ENCODE assay signal across 21 cellular contexts in genomic region chrX:66328950-66329596, GRCh38.
DNase-seq lines count a peak whose midpoint lies in the region; ATAC-seq, FAIRE-seq and TF ChIP-seq lines count a peak whose summit lies in the region.
"Had no signal": no experiment of that assay in that cellular context is flagged by ENCODE, and none has a peak within 500 bp of the region (broad histone marks: within the 10 kb centered on the region; RNA-seq: fewer than 3 reads in every experiment).

No MANE protein-coding gene starts in this region.

- no peak overlapping the region for H3K4me2 ChIP-seq in K562 (ENCODE audit: insufficient read depth, low read length)
- H3K4me2 ChIP-seq: A549, GM23338 had no signal

- POLR2A ChIA-PET in K562 (lab: Yijun Ruan, JAX) = no interaction called here

- no peak for ATAC-seq in K562
- no peak for ATAC-seq in lower lobe of right lung
- ATAC-seq in GM21576 (IDR thresholded peaks at IDR 0.05; ENCODE audit: unreplicated experiment) = no peak
- no peak for ATAC-seq in stimulated activated naive CD8-positive, alpha-beta T cell treated with anti-CD3 and anti-CD28 coated beads, Interleukin-15, amount 100 ng/mL, for 72 hours
- ATAC-seq: A549, GM23338 had no signal

- no TSS peak for BruUV-seq in K562 (replicated peaks; lab: Mats Ljungman, UMichigan)

- H3K27ac Mint-ChIP-seq in stimulated activated naive CD8-positive, alpha-beta T cell treated with anti-CD3 and anti-CD28 coated beads, Interleukin-15, amount 100 ng/mL, for 72 hours = no peak overlapping the region
- H3K27ac Mint-ChIP-seq: CD4-positive, alpha-beta memory T cell; GM23338 had no signal

- H4K20me1 ChIP-seq in K562 (replicated peaks; ENCODE audit: control insufficient read depth, insufficient read depth, low read length) = no peaks in the 10 kb centered on the region

- in situ Hi-C loops in K562 (cut with MboI) = no loop called here

- H3K27ac ChIP-seq in K562 (ENCODE audit: extremely low read depth, low read depth, low read length) (no peak overlapping the region), lower lobe of right lung (no peak overlapping the region), tibial artery (no peak overlapping the region)
- H3K27ac ChIP-seq: 22Rv1, A549, C4-2B had no signal

- H3K4me3 ChIP-seq in K562 (no peak overlapping the region), lower lobe of right lung (no peak overlapping the region), tibial artery (no peak overlapping the region)
- H3K4me3 ChIP-seq: A549, GM23338 had no signal

- H3K9me3 Mint-ChIP-seq in stimulated activated naive CD8-positive, alpha-beta T cell treated with anti-CD3 and anti-CD28 coated beads, Interleukin-15, amount 100 ng/mL, for 72 hours = no peaks in the 10 kb centered on the region
- H3K9me3 Mint-ChIP-seq: CD4-positive, alpha-beta memory T cell had no signal

- TF ChIP-seq EP300 in K562 (IDR thresholded peaks at IDR 0.05; ENCODE audit: low read length) = no peak

- TF ChIP-seq CTCF in K562 (IDR thresholded peaks at IDR 0.05 in 2 of 3, conservative IDR thresholded peaks at IDR 0.05 in 1 of 3; ENCODE audit: insufficient read depth in 2 of 3, low read depth in 1 of 3, low read length in 3 of 3) (no peak), lower lobe of right lung (IDR thresholded peaks at IDR 0.05) (no peak), tibial artery (IDR thresholded peaks at IDR 0.05) (no peak)

- WGBS in K562 (ENCODE audit: insufficient coverage, low coverage, missing lambda C conversion rate) = 19% methylated on average over 9 of the region's 25 CpGs

- DNase-seq in activated gamma-delta T cell (lab: John Stamatoyannopoulos, UW) = peak; percentile 4
- no peak for DNase-seq in activated gamma-delta T cell treated with Interleukin-2 at 50 U/mL for 16 hours
- DNase-seq in K562 (ENCODE audit: extremely low read depth in 1 of 4, low spot score in 3 of 4) = no peak
- peak; percentile 26 for DNase-seq in lower lobe of right lung
- peak; percentile 66 for DNase-seq in posterior vena cava (ENCODE audit: low spot score)
- DNase-seq in stimulated activated naive CD8-positive, alpha-beta T cell treated with anti-CD3 and anti-CD28 coated beads, Interleukin-15, amount 100 ng/mL, for 72 hours = no peak
- no peak for DNase-seq in tibial artery
- DNase-seq: AML-193; CD4-positive, alpha-beta memory T cell; DMS153; DMS79; GDM1; HCEC 1CT had no signal

- H3K27me3 ChIP-seq in K562 (ENCODE audit: control insufficient read depth in 2 of 2, insufficient read depth in 2 of 2, low read length in 2 of 2) (no peaks in the 10 kb centered on the region), lower lobe of right lung (ENCODE audit: low read depth) (no peaks in the 10 kb centered on the region), tibial artery (no peaks in the 10 kb centered on the region)

- H3K9ac ChIP-seq in K562 (ENCODE audit: insufficient read depth in 1 of 2, low read depth in 2 of 2, low read length in 2 of 2) = no peak overlapping the region

- no peaks in the 10 kb centered on the region for H3K27me3 Mint-ChIP-seq in stimulated activated naive CD8-positive, alpha-beta T cell treated with anti-CD3 and anti-CD28 coated beads, Interleukin-15, amount 100 ng/mL, for 72 hours
- H3K27me3 Mint-ChIP-seq: CD4-positive, alpha-beta memory T cell had no signal

- CTCF ChIA-PET in K562 (lab: Yijun Ruan, JAX; ENCODE audit: low intra/inter-chr PET ratio) = no interaction called here

- TF ChIP-seq POLR2A in K562 (conservative IDR thresholded peaks at IDR 0.05) = no peak

- TF ChIP-seq RAD21 in K562 (CRISPR knock-in tag; conservative IDR thresholded peaks at IDR 0.05 in 1 of 2, IDR thresholded peaks at IDR 0.05 in 1 of 2) = no peak

- no peaks in the 10 kb centered on the region for H3K4me1 Mint-ChIP-seq in stimulated activated naive CD8-positive, alpha-beta T cell treated with anti-CD3 and anti-CD28 coated beads, Interleukin-15, amount 100 ng/mL, for 72 hours
- H3K4me1 Mint-ChIP-seq: CD4-positive, alpha-beta memory T cell; GM23338 had no signal

- H3K36me3 ChIP-seq in K562 (ENCODE audit: control insufficient read depth, insufficient read depth, low read length) = no peaks in the 10 kb centered on the region
- no peaks in the 10 kb centered on the region for H3K36me3 ChIP-seq in lower lobe of right lung
- no peaks in the 10 kb centered on the region for H3K36me3 ChIP-seq in tibial artery

- H3K4me3 Mint-ChIP-seq in stimulated activated naive CD8-positive, alpha-beta T cell treated with anti-CD3 and anti-CD28 coated beads, Interleukin-15, amount 100 ng/mL, for 72 hours = no peak overlapping the region
- H3K4me3 Mint-ChIP-seq: CD4-positive, alpha-beta memory T cell; GM23338 had no signal

- H3K9me3 ChIP-seq in K562 (replicated peaks; ENCODE audit: control insufficient read depth, insufficient read depth, low read depth, low read length) = no peaks in the 10 kb centered on the region
- no peaks in the 10 kb centered on the region for H3K9me3 ChIP-seq in lower lobe of right lung
- no peaks in the 10 kb centered on the region for H3K9me3 ChIP-seq in tibial artery
- H3K9me3 ChIP-seq: A549 had no signal

- intact Hi-C loops in K562 (cut with micrococcal nuclease) (no loop called here), lower lobe of right lung (cut with DNase I) (no loop called here), posterior vena cava (cut with DNase I) (no loop called here), tibial artery (cut with DNase I; ENCODE audit: low total_unique reads) (no loop called here)

- H3K4me1 ChIP-seq in K562 (replicated peaks in 1 of 2; ENCODE audit: control insufficient read depth in 2 of 2, insufficient read depth in 2 of 2, low read length in 2 of 2) (no peaks in the 10 kb centered on the region; a peak in 1 of 5 replicates), lower lobe of right lung (no peaks in the 10 kb centered on the region), tibial artery (no peaks in the 10 kb centered on the region)
- H3K4me1 ChIP-seq: A549 had no signal

- FAIRE-seq in K562 (lab: Jason Lieb, UNC) = no peak
- FAIRE-seq: GM12892, GM18507, H54 had no signal

- no peaks in the 10 kb centered on the region for H3K9me1 ChIP-seq in K562 (ENCODE audit: control insufficient read depth, insufficient read depth, low read length)

- no peak overlapping the region for H2AFZ ChIP-seq in K562 (ENCODE audit: low read depth, low read length)
- H2AFZ ChIP-seq: GM23338 had no signal

- no peaks in the 10 kb centered on the region for H3K79me2 ChIP-seq in K562 (ENCODE audit: control insufficient read depth, insufficient read depth, low read length)

TF ChIP-seq in K562, 482 proteins besides CTCF, POLR2A, EP300 and RAD21:
- TF ChIP-seq ZBTB17 (CRISPR knock-in tag; IDR thresholded peaks at IDR 0.05) (no peak), GTF2E2 (tag; IDR thresholded peaks at IDR 0.05) (no peak), ZNF431 (CRISPR knock-in tag; IDR thresholded peaks at IDR 0.05) (no peak), NFYB (IDR thresholded peaks at IDR 0.05; ENCODE audit: extremely low read depth, insufficient read length) (peak; percentile 60), CEBPZ (IDR thresholded peaks at IDR 0.05; ENCODE audit: borderline replicate concordance, low read depth, low read length) (no peak)
- TF ChIP-seq, protein P1, sequence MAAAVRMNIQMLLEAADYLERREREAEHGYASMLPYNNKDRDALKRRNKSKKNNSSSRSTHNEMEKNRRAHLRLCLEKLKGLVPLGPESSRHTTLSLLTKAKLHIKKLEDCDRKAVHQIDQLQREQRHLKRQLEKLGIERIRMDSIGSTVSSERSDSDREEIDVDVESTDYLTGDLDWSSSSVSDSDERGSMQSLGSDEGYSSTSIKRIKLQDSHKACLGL (CRISPR knock-in tag; IDR thresholded peaks at IDR 0.05; ENCODE audit: borderline replicate concordance, poor library complexity, severe bottlenecking) = no peak

Comparison
In these comparisons a context has a peak if more than half of its experiments do, and no peak if none do; other contexts are left out.
1. DNase-seq: peak in activated gamma-delta T cell (single experiment), lower lobe of right lung (single experiment) and posterior vena cava (single experiment); none in activated gamma-delta T cell treated with Interleukin-2 at 50 U/mL for 16 hours (single experiment), K562 (0 of 4), stimulated activated naive CD8-positive, alpha-beta T cell treated with anti-CD3 and anti-CD28 coated beads, Interleukin-15, amount 100 ng/mL, for 72 hours (0 of 2) and tibial artery (0 of 2).